ENCODE assay signal across 8 cellular contexts in the genomic region with DNA sequence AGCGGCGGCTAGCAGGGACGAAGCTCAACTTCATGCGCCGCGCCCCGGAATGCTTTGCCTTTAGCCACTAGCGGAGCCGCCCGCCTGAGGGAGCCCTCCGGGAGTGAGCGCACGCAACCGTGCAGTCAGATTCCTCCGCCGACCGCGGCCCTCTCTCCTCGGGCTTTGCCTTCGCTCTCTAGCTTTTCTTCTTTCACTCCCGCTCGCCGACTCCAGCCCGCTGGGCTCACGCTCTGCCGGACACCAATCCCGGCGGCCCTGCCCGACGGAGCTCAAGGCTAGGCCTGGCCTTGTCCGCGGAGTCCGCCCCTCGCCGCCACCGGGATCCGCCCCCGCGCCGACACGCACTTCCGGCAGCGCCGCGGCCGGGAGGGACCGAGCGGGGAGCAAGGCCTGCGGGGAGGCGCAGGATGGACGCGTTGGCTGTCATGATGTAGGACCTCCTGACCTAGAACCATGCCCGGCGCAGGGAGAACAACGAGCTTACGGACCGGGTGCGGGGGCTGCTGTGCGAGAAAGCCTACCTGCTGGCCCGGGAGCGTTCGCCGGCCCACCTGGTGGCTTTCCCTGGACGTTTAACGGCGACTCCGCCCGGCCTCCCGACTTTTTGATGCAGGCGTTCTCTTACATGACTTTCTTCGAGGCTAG. TPM values are rescaled to one million over a fixed set of nuclear protein-coding genes. Genes with fewer than 3 reads are reported as not detected.
DNase-seq lines count a peak whose midpoint lies in the region; ATAC-seq and TF ChIP-seq lines count a peak whose summit lies in the region.

No MANE protein-coding gene starts in this region.

- CTCF ChIA-PET in Panc1 (lab: Charles Lee): no interaction called here

- DNase-seq in DMS153 (lab: John Stamatoyannopoulos, UW): peak; percentile 43
- peak in 74 of 76 experiments; percentile 7 to 92 (median 60) for DNase-seq in HUDEP-2 (lab: John Stamatoyannopoulos, UW; ENCODE audit: unreplicated experiment in 76 of 76)
- peak; percentile 36 for DNase-seq in Panc1 (ENCODE audit: low read depth, low spot score)
- peak; percentile 70 to 77 for DNase-seq in activated T-helper 1 cell treated with anti-CD3 and anti-CD28 coated beads, Interleukin-2, amount 50 U/mL, for 16 hours (ENCODE audit: low read depth in 1 of 2, low spot score in 1 of 2)
- peak; percentile 91 to 93 for DNase-seq in fibroblast of lung (ENCODE audit: low read depth in 2 of 2)
- DNase-seq in naive thymus-derived CD8-positive, alpha-beta T cell: peak; percentile 68 to 97 (median 86)

- H4K20me1 ChIP-seq in fibroblast of lung (ENCODE audit: control insufficient read depth, extremely low read depth, insufficient read depth, low read length): no peaks in the 10 kb centered on the region

- H3K27me3 Mint-ChIP-seq in naive thymus-derived CD8-positive, alpha-beta T cell: peaks cover 0 to 6% (median 0%) of the 10 kb centered on the region in 5 donors
- H3K27me3 Mint-ChIP-seq in stimulated activated memory B cell treated with anti-CD40 and anti-IgM and Interleukin-4, amounts not matched to agents 10 μg/mL and 1 μg/mL and 100 μg/mL, for 72 hours: peaks cover 11% of the 10 kb centered on the region

- peak overlapping the region; percentile 85 for H3K27ac ChIP-seq in Panc1 (ENCODE audit: low read length)
- peak overlapping the region; percentile 98 for H3K27ac ChIP-seq in fibroblast of lung (ENCODE audit: insufficient read depth, low read length)

- peaks cover 19 to 58% (median 43%) of the 10 kb centered on the region in 4 donors for H3K4me1 Mint-ChIP-seq in naive thymus-derived CD8-positive, alpha-beta T cell
- H3K4me1 Mint-ChIP-seq in stimulated activated memory B cell treated with anti-CD40 and anti-IgM and Interleukin-4, amounts not matched to agents 10 μg/mL and 1 μg/mL and 100 μg/mL, for 72 hours: peaks cover 29% of the 10 kb centered on the region

- intact Hi-C loops in Panc1 (cut with micrococcal nuclease; ENCODE audit: unreplicated experiment): loop anchor here (5.0 kb wide), 1 partner anchor 59 kb away; a partner anchor contains a TSS

- peak overlapping the region; percentile 99 for H3K9ac ChIP-seq in fibroblast of lung (ENCODE audit: insufficient read depth, low read length)

- peak overlapping the region; percentile 92 to 97 (median 94) for H3K4me3 Mint-ChIP-seq in naive thymus-derived CD8-positive, alpha-beta T cell
- H3K4me3 Mint-ChIP-seq in stimulated activated memory B cell treated with anti-CD40 and anti-IgM and Interleukin-4, amounts not matched to agents 10 μg/mL and 1 μg/mL and 100 μg/mL, for 72 hours: peak overlapping the region; percentile 96

- BruUV-seq in Panc1 (replicated peaks; lab: Mats Ljungman, UMichigan): no TSS peak

- peaks cover 0 to 8% (median 0%) of the 10 kb centered on the region in 9 donors for H3K9me3 Mint-ChIP-seq in naive thymus-derived CD8-positive, alpha-beta T cell
- H3K9me3 Mint-ChIP-seq in stimulated activated memory B cell treated with anti-CD40 and anti-IgM and Interleukin-4, amounts not matched to agents 10 μg/mL and 1 μg/mL and 100 μg/mL, for 72 hours: no peaks in the 10 kb centered on the region

- peaks cover 19% of the 10 kb centered on the region for H3K79me2 ChIP-seq in fibroblast of lung (ENCODE audit: control insufficient read depth, insufficient read depth, low read length)

- H3K36me3 ChIP-seq in Panc1 (ENCODE audit: control insufficient read depth, insufficient read depth, low read length): no peaks in the 10 kb centered on the region
- peaks cover 1% of the 10 kb centered on the region for H3K36me3 ChIP-seq in fibroblast of lung (ENCODE audit: control insufficient read depth, insufficient read depth, low read length)

- peaks cover 19 to 33% (median 31%) of the 10 kb centered on the region in 3 donors for H3K36me3 Mint-ChIP-seq in naive thymus-derived CD8-positive, alpha-beta T cell
- H3K36me3 Mint-ChIP-seq in stimulated activated memory B cell treated with anti-CD40 and anti-IgM and Interleukin-4, amounts not matched to agents 10 μg/mL and 1 μg/mL and 100 μg/mL, for 72 hours: peaks cover 34% of the 10 kb centered on the region

- H3K4me2 ChIP-seq in fibroblast of lung (ENCODE audit: extremely low read depth, insufficient read depth, low read length): peak overlapping the region; percentile 95

- POLR2A ChIA-PET in Panc1 (lab: Charles Lee): interaction anchor here (0.6 to 1.1 kb wide), 3 partner anchors 58 to 242 kb away, joined by 3 to 5 read pairs (median 4); a partner anchor contains a TSS
- POLR2A ChIA-PET in naive thymus-derived CD8-positive, alpha-beta T cell (lab: Charles Lee): interaction anchor here (0.7 to 11.0 kb wide), 21 partner anchors 11 to 1990 kb away, joined by 3 to 289 read pairs (median 5); a partner anchor contains a TSS

- TF ChIP-seq CTCF in Panc1 (IDR thresholded peaks at IDR 0.05) (peak; percentile 16; the same call in 1 of the 2 replicates), fibroblast of lung (conservative IDR thresholded peaks at IDR 0.05 in 1 of 2, IDR thresholded peaks at IDR 0.05 in 1 of 2; ENCODE audit: low read depth in 1 of 2, low read length in 2 of 2) (peak; percentile 39 to 54)

- H3K27me3 ChIP-seq in Panc1 (ENCODE audit: control insufficient read depth, insufficient read depth, low read length) (no peaks in the 10 kb centered on the region), fibroblast of lung (ENCODE audit: control insufficient read depth, insufficient read depth, low read length) (no peaks in the 10 kb centered on the region)

- peak overlapping the region; percentile 80 to 88 for H3K4me3 ChIP-seq in Panc1 (ENCODE audit: low read depth in 2 of 2, low read length in 2 of 2)
- H3K4me3 ChIP-seq in fibroblast of lung (replicated peaks in 1 of 4; ENCODE audit: control extremely low read depth in 1 of 4, insufficient read depth in 1 of 4, low read depth in 3 of 4, low read length in 4 of 4): peak overlapping the region; percentile 68 to 91 (median 88)

- H3K4me1 ChIP-seq in Panc1 (ENCODE audit: control insufficient read depth, insufficient read depth, low read length) (peaks cover 7% of the 10 kb centered on the region), fibroblast of lung (ENCODE audit: control insufficient read depth, extremely low read depth, insufficient read depth, low read length) (peaks cover 3% of the 10 kb centered on the region)

- no peaks in the 10 kb centered on the region for H3K9me3 ChIP-seq in Panc1 (ENCODE audit: control insufficient read depth, insufficient read depth, low read depth, low read length)
- no peaks in the 10 kb centered on the region for H3K9me3 ChIP-seq in fibroblast of lung (ENCODE audit: control insufficient read depth, insufficient read depth, low read depth, low read length)

- H3K27ac Mint-ChIP-seq in naive thymus-derived CD8-positive, alpha-beta T cell: peak overlapping the region; percentile 97 to 99 (median 98)
- H3K27ac Mint-ChIP-seq in stimulated activated memory B cell treated with anti-CD40 and anti-IgM and Interleukin-4, amounts not matched to agents 10 μg/mL and 1 μg/mL and 100 μg/mL, for 72 hours: peak overlapping the region; percentile 99

- in situ Hi-C loops in Panc1 (cut with HindIII; ENCODE audit: low pct_unique_long_range_greater_than_20kb, low sequenced_read_pairs): no loop called here

- ATAC-seq in GM21381 (IDR thresholded peaks at IDR 0.05; ENCODE audit: unreplicated experiment) (peak; percentile 92), Panc1 (peak; percentile 98)
- peak; percentile 87 to 88 for ATAC-seq in naive thymus-derived CD8-positive, alpha-beta T cell
- peak; percentile 98 for ATAC-seq in stimulated activated memory B cell treated with anti-CD40 and anti-IgM and Interleukin-4, amounts not matched to agents 10 μg/mL and 1 μg/mL and 100 μg/mL, for 72 hours

- H2AFZ ChIP-seq in fibroblast of lung (ENCODE audit: low read length): peak overlapping the region; percentile 99

RNA-seq across cellular contexts. Expression of a gene that starts 40.8 kb away (rescaled TPM):
- total RNA-seq in Panc1 (2021; ENCODE audit: unreplicated experiment) (not detected), fibroblast of lung (not detected in 2 replicates)
- polyA plus RNA-seq in Panc1 (2012; ENCODE audit: insufficient read length): not detected
- polyA plus RNA-seq in fibroblast of lung: not detected in 2 replicates
- polyA plus RNA-seq in fibroblast of lung (2012): not detected in 2 replicates
- polyA minus RNA-seq in fibroblast of lung (ENCODE audit: low replicate concordance): not detected in 2 replicates
- total RNA-seq in naive thymus-derived CD8-positive, alpha-beta T cell: not detected
- not detected for polyA plus RNA-seq in naive thymus-derived CD8-positive, alpha-beta T cell

RNA-seq across cellular contexts. Expression of a gene that starts 57.7 kb away (rescaled TPM):
- total RNA-seq in Panc1 (2021; ENCODE audit: unreplicated experiment) (12.6 TPM), fibroblast of lung (9.2 and 9.7 TPM in 2 replicates)
- polyA plus RNA-seq in Panc1 (2012; ENCODE audit: insufficient read length): 6.3 TPM
- polyA plus RNA-seq in fibroblast of lung: 11.2 and 15.1 TPM in 2 replicates
- polyA plus RNA-seq in fibroblast of lung (2012): 5.4 and 5.6 TPM in 2 replicates
- polyA minus RNA-seq in fibroblast of lung (ENCODE audit: low replicate concordance): 3.6 and 7.1 TPM in 2 replicates
- 10 to 100 TPM; 42.7 to 48.7 TPM for total RNA-seq in naive thymus-derived CD8-positive, alpha-beta T cell
- 10 to 100 TPM; 14.6 to 19.2 (median 18.4) TPM for polyA plus RNA-seq in naive thymus-derived CD8-positive, alpha-beta T cell

Comparison
In these comparisons a context has a peak if more than half of its experiments do, and no peak if none do; other contexts are left out.
1. Peak in every context shown above with its lines: DNase-seq, ATAC-seq, H3K4me3 ChIP-seq and H3K27ac ChIP-seq.
2. DNase-seq: peak in every context shown above with its lines; median percentile 92 in fibroblast of lung; 86 in naive thymus-derived CD8-positive, alpha-beta T cell; 74 in activated T-helper 1 cell treated with anti-CD3 and anti-CD28 coated beads, Interleukin-2, amount 50 U/mL, for 16 hours; 60 in HUDEP-2; 43 in DMS153; 36 in Panc1.